2 cellular contexts compared by ENCODE assay signal in genomic region chr13:28602580-28602979, GRCh38.
TF ChIP-seq lines count a peak whose summit lies in the region.

No MANE protein-coding gene starts in this region.

TF ChIP-seq in IMR-90, 13 proteins besides CTCF, POLR2A, EP300 and RAD21:
- TF ChIP-seq CHD1 (IDR thresholded peaks at IDR 0.05; ENCODE audit: low read depth, low read length) = no peak
- TF ChIP-seq MXI1 (IDR thresholded peaks at IDR 0.05; ENCODE audit: borderline replicate concordance, low read depth, low read length) = no peak
- TF ChIP-seq FOS (IDR thresholded peaks at IDR 0.05; ENCODE audit: low read depth, low read length) = no peak

TF ChIP-seq in H1, 55 proteins besides CTCF, POLR2A, EP300 and RAD21:
- TF ChIP-seq CEBPB (IDR thresholded peaks at IDR 0.05; ENCODE audit: low read depth, low read length) (no peak), TAF1 (IDR thresholded peaks at IDR 0.05; ENCODE audit: low read depth, low read length) (no peak), SAP30 (IDR thresholded peaks at IDR 0.05; ENCODE audit: insufficient read depth, insufficient replicate concordance, low read length) (no peak), SRF (IDR thresholded peaks at IDR 0.05; ENCODE audit: low read depth, low read length) (no peak), POLR2AphosphoS5 (IDR thresholded peaks at IDR 0.05; ENCODE audit: low read depth, low read length) (no peak), ZNF274 (IDR thresholded peaks at IDR 0.05; ENCODE audit: borderline replicate concordance, extremely low read depth, low read length) (no peak), TCF12 (IDR thresholded peaks at IDR 0.05; ENCODE audit: low read depth, low read length) (no peak), BCL11A (IDR thresholded peaks at IDR 0.05; ENCODE audit: low read depth in 2 of 2, low read length in 2 of 2) (no peak), CTBP2 (IDR thresholded peaks at IDR 0.05; ENCODE audit: borderline replicate concordance, insufficient read depth, insufficient read length, low read length) (no peak), GABPA (IDR thresholded peaks at IDR 0.05; ENCODE audit: borderline replicate concordance, insufficient read depth, low read length) (no peak), RNF2 (IDR thresholded peaks at IDR 0.05; ENCODE audit: borderline replicate concordance, low read depth, low read length, missing control alignments, poor library complexity, severe bottlenecking) (no peak), KDM5A (IDR thresholded peaks at IDR 0.05; ENCODE audit: low read length) (no peak), SP2 (IDR thresholded peaks at IDR 0.05; ENCODE audit: low read length) (no peak), ASH2L (IDR thresholded peaks at IDR 0.05; ENCODE audit: low read length) (no peak), JUND (IDR thresholded peaks at IDR 0.05; ENCODE audit: low read length) (no peak), SIN3A (conservative IDR thresholded peaks at IDR 0.05 in 1 of 2, IDR thresholded peaks at IDR 0.05 in 1 of 2; ENCODE audit: low read depth in 1 of 2, low read length in 2 of 2) (no peak), BACH1 (IDR thresholded peaks at IDR 0.05; ENCODE audit: low read length) (no peak), CHD1 (IDR thresholded peaks at IDR 0.05; ENCODE audit: low read depth, low read length) (no peak), FOSL1 (IDR thresholded peaks at IDR 0.05; ENCODE audit: insufficient read depth, low read depth, low read length) (no peak)
- TF ChIP-seq, protein P1, sequence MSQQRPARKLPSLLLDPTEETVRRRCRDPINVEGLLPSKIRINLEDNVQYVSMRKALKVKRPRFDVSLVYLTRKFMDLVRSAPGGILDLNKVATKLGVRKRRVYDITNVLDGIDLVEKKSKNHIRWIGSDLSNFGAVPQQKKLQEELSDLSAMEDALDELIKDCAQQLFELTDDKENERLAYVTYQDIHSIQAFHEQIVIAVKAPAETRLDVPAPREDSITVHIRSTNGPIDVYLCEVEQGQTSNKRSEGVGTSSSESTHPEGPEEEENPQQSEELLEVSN (IDR thresholded peaks at IDR 0.05) = no peak
